37 cellular contexts compared by ENCODE assay signal in genomic region chr16:72500545-72500944, GRCh38.
"Had no signal": no experiment of that assay in that cellular context is flagged by ENCODE, and none has a peak within 500 bp of the region (broad histone marks: within the 10 kb centered on the region; RNA-seq: fewer than 3 reads in every experiment).

No MANE protein-coding gene starts in this region.

- H3K4me3 ChIP-seq: ascending aorta, breast epithelium, Peyer's patch, SJSA1 had no signal

- H3K9me3 Mint-ChIP-seq: activated CD4-positive, alpha-beta memory T cell treated with anti-CD3 and anti-CD28 coated beads, Interleukin-2, amount 10 ng/mL, durations not matched to agents 7 days and 5 days; activated naive CD4-positive, alpha-beta T cell treated with anti-CD3 and anti-CD28 coated beads, Interleukin-2, amount 50 U/mL, for 24 hours; activated naive CD8-positive, alpha-beta T cell treated with anti-CD3 and anti-CD28 coated beads, Interleukin-2, amount 10 ng/mL, durations not matched to agents 7 days and 5 days; activated T-cell treated with anti-CD3 and anti-CD28 coated beads, Interleukin-2, amount 50 U/mL, for 72 hours; activated T-helper 2 cell treated with anti-CD3 and anti-CD28 coated beads, Interferon-gamma antibody, Interleukin-2, Interleukin-4, amounts not matched to agents 10 μg/mL and 5 μg/mL and 100 μg/mL, durations not matched to agents 14 hours and 24 hours and 36 hours had no signal

- H3K27ac ChIP-seq: ascending aorta, breast epithelium, Peyer's patch, SJSA1, WERI-Rb-1 had no signal

- H3K4me1 Mint-ChIP-seq: activated CD4-positive, alpha-beta memory T cell treated with anti-CD3 and anti-CD28 coated beads, Interleukin-2, amount 10 ng/mL, durations not matched to agents 7 days and 5 days had no signal

- H3K4me1 ChIP-seq: ascending aorta, breast epithelium, Peyer's patch, SJSA1 had no signal

- H3K4me3 Mint-ChIP-seq: activated CD4-positive, alpha-beta memory T cell treated with anti-CD3 and anti-CD28 coated beads, Interleukin-2, amount 10 ng/mL, durations not matched to agents 7 days and 5 days; activated naive CD4-positive, alpha-beta T cell treated with anti-CD3 and anti-CD28 coated beads, Interleukin-2, amount 50 U/mL, for 24 hours; activated naive CD8-positive, alpha-beta T cell treated with anti-CD3 and anti-CD28 coated beads, Interleukin-2, amount 10 ng/mL, durations not matched to agents 7 days and 5 days; activated T-cell treated with anti-CD3 and anti-CD28 coated beads, Interleukin-2, amount 50 U/mL, for 72 hours had no signal

- H3K27me3 ChIP-seq: ascending aorta, breast epithelium, Peyer's patch, SJSA1 had no signal

- ATAC-seq: activated T-cell treated with anti-CD3 and anti-CD28 coated beads, Interleukin-2, amount 50 U/mL, for 72 hours; PC-3 had no signal

- H3K36me3 Mint-ChIP-seq: activated naive CD4-positive, alpha-beta T cell treated with anti-CD3 and anti-CD28 coated beads, Interleukin-2, amount 50 U/mL, for 24 hours had no signal

- DNase-seq: activated CD4-positive, alpha-beta memory T cell treated with anti-CD3 and anti-CD28 coated beads, Interleukin-2, amount 10 ng/mL, durations not matched to agents 7 days and 5 days; activated CD4-positive, alpha-beta T cell treated with anti-CD3 and anti-CD28 coated beads for 1 hour; activated CD4-positive, alpha-beta T cell treated with anti-CD3 and anti-CD28 coated beads for 48 hours; activated CD4-positive, CD25-positive, alpha-beta regulatory T cell; activated gamma-delta T cell; activated naive CD4-positive, alpha-beta T cell treated with Interleukin-2 at 50 U/mL for 16 hours; activated naive CD8-positive, alpha-beta T cell treated with anti-CD3 and anti-CD28 coated beads, Interleukin-2, amount 10 ng/mL, durations not matched to agents 7 days and 5 days; activated T-cell treated with anti-CD3 and anti-CD28 coated beads, Interleukin-2, amount 50 U/mL, for 1 hour; activated T-cell treated with anti-CD3 and anti-CD28 coated beads, Interleukin-2, amount 50 U/mL, for 72 hours; amygdala; Karpas-422; KBM-7; NCI-H1105; NCI-H1417 treated with DMSO at 0.1 percent for 48 hours; NCI-H187 treated with DMSO at 0.1 percent for 48 hours; NCI-H2081; NCI-H2171 treated with DMSO at 0.1 percent for 48 hours; NCI-H2227 treated with DMSO at 0.1 percent for 48 hours; NCI-H446; NCI-H510A treated with DMSO at 0.1 percent for 48 hours; NCI-H526 treated with DMSO at 0.1 percent for 48 hours; NCI-H82; NK-92 treated with Interleukin-12 subunit alpha and Interleukin-12 subunit beta, amount 100 ng/mL, for 24 hours; PC-3; Peyer's patch; RPMI8226; SHP77 treated with DMSO at 0.1 percent for 48 hours; SW 1271; T-helper 1 cell; T-helper 2 cell; T-helper 9 cell; WERI-Rb-1 had no signal

- H3K27ac Mint-ChIP-seq: activated CD4-positive, alpha-beta memory T cell treated with anti-CD3 and anti-CD28 coated beads, Interleukin-2, amount 10 ng/mL, durations not matched to agents 7 days and 5 days; activated naive CD4-positive, alpha-beta T cell treated with anti-CD3 and anti-CD28 coated beads, Interleukin-2, amount 50 U/mL, for 24 hours; activated naive CD8-positive, alpha-beta T cell treated with anti-CD3 and anti-CD28 coated beads, Interleukin-2, amount 10 ng/mL, durations not matched to agents 7 days and 5 days; activated T-cell treated with anti-CD3 and anti-CD28 coated beads, Interleukin-2, amount 50 U/mL, for 72 hours; activated T-helper 2 cell treated with anti-CD3 and anti-CD28 coated beads, Interferon-gamma antibody, Interleukin-2, Interleukin-4, amounts not matched to agents 10 μg/mL and 5 μg/mL and 100 μg/mL, durations not matched to agents 14 hours and 24 hours and 36 hours had no signal

- H3K9me3 ChIP-seq: ascending aorta, breast epithelium, Peyer's patch, SJSA1 had no signal

- H3K36me3 ChIP-seq: ascending aorta, breast epithelium, Peyer's patch, SJSA1, WERI-Rb-1 had no signal

- H3K27me3 Mint-ChIP-seq: activated CD4-positive, alpha-beta memory T cell treated with anti-CD3 and anti-CD28 coated beads, Interleukin-2, amount 10 ng/mL, durations not matched to agents 7 days and 5 days; activated naive CD4-positive, alpha-beta T cell treated with anti-CD3 and anti-CD28 coated beads, Interleukin-2, amount 50 U/mL, for 24 hours; activated naive CD8-positive, alpha-beta T cell treated with anti-CD3 and anti-CD28 coated beads, Interleukin-2, amount 10 ng/mL, durations not matched to agents 7 days and 5 days had no signal
